Comparison of ENCODE assay signal across 7 cellular contexts in genomic region chr22:19143967-19144400, GRCh38. TPM values are rescaled to one million over a fixed set of nuclear protein-coding genes. Genes with fewer than 3 reads are reported as not detected.
A peak's percentile ranks its signal among the peaks of the same experiment; 100 is the strongest.
DNase-seq lines count a peak whose midpoint lies in the region; TF ChIP-seq lines count a peak whose summit lies in the region.
"Had no signal": no experiment of that assay in that cellular context is flagged by ENCODE, and none has a peak within 500 bp of the region (broad histone marks: within the 10 kb centered on the region; RNA-seq: fewer than 3 reads in every experiment).

No MANE protein-coding gene starts in this region.

- peaks cover 11% of the 10 kb centered on the region for H3K36me3 ChIP-seq in ES-I3 (ENCODE audit: insufficient read depth, low read length)
- peaks cover 3% of the 10 kb centered on the region; the same call in 1 of the 2 replicates for H3K36me3 ChIP-seq in PC-9 (ENCODE audit: low read depth)

- CTCF ChIA-PET in PC-9 (lab: Charles Lee), result interaction anchor here (0.5 to 1.4 kb wide), 5 partner anchors 23 to 486 kb away, joined by 3 to 4 read pairs (median 3); partner anchors contain the start of gene SLC25A1

- no peak for TF ChIP-seq CTCF in PC-9 (conservative IDR thresholded peaks at IDR 0.05)

- POLR2A ChIA-PET in PC-9 (lab: Charles Lee; ENCODE audit: unreplicated experiment), result interaction anchor here (0.6 kb wide), 1 partner anchor 34 kb away, joined by 3 read pairs; the partner anchor contains the start of gene SLC25A1

- peak overlapping the region; percentile 98 for H3K4me3 ChIP-seq in PC-9

- DNase-seq in PC-9, result no peak
- DNase-seq in fibroblast of gingiva (ENCODE audit: low read depth), result peak; percentile 21
- peak; percentile 56 for DNase-seq in stimulated activated CD8-positive, alpha-beta memory T cell treated with anti-CD3 and anti-CD28 coated beads, Interleukin-4, amount 100 ng/mL, for 48 hours
- DNase-seq in midbrain (lab: John Stamatoyannopoulos, UW), result no peak
- no peak for DNase-seq in SHP77 treated with DMSO at 0.1 percent for 48 hours (lab: John Stamatoyannopoulos, UW)

- no peaks in the 10 kb centered on the region for H3K9me2 ChIP-seq in PC-9 (ENCODE audit: insufficient read depth)

- H2AFZ ChIP-seq in PC-9, result peak overlapping the region; percentile 93

- peak overlapping the region; percentile 90 for H3K4me2 ChIP-seq in PC-9

- H4K20me1 ChIP-seq in PC-9 (ENCODE audit: insufficient read depth), result no peaks in the 10 kb centered on the region

- H3K9ac ChIP-seq in ES-I3 (ENCODE audit: low read depth, low read length), result peak overlapping the region; percentile 89

- BruUV-seq in PC-9 (replicated peaks; lab: Mats Ljungman, UMichigan), result TSS peak; percentile 57

- intact Hi-C loops in PC-9 (cut with micrococcal nuclease; ENCODE audit: unreplicated experiment), result loop anchor here (1.0 kb wide), 1 partner anchor 486 kb away; no protein-coding TSS in a partner anchor

- no peaks in the 10 kb centered on the region for H3K27me3 ChIP-seq in PC-9 (ENCODE audit: insufficient read depth, low read depth)

- peaks cover 4% of the 10 kb centered on the region; the same call in 1 of the 2 replicates for H3F3A ChIP-seq in PC-9 (ENCODE audit: insufficient read depth, low read depth)

- no peak overlapping the region for H3K27ac ChIP-seq in PC-9

- H3K4me1 ChIP-seq in ES-I3 (ENCODE audit: insufficient read depth, low read length) (no peaks in the 10 kb centered on the region; the same call in 1 of the 2 replicates), PC-9 (replicated peaks; ENCODE audit: insufficient read depth) (peaks cover 5% of the 10 kb centered on the region; the same call in 1 of the 2 replicates)

- H3K9me3 ChIP-seq in ES-I3 (ENCODE audit: control insufficient read depth, insufficient read depth, low read length), result no peaks in the 10 kb centered on the region
- H3K9me3 ChIP-seq in PC-9 (ENCODE audit: insufficient read depth, low read depth), result no peaks in the 10 kb centered on the region

- H3K79me2 ChIP-seq in PC-9 (ENCODE audit: low read depth), result peaks cover 21% of the 10 kb centered on the region

RNA-seq across cellular contexts. Expression of gene ESS2, which starts 0.5 kb away (rescaled TPM):
- total RNA-seq in PC-9 (2021), result 10.3 and 14.6 TPM in 2 replicates

RNA-seq across cellular contexts. Expression of gene GSC2, which starts 6.1 kb away (rescaled TPM):
- total RNA-seq in PC-9 (2021), result not detected in 2 replicates
- total RNA-seq: T-helper 2 cell treated with Interferon-gamma antibody and Interleukin-4, amounts not matched to agents 100 ng/mL and 5 ng/mL, for 36 hours had no signal

RNA-seq across cellular contexts. Expression of gene TSSK2, which starts 12.9 kb away (rescaled TPM):
- total RNA-seq in PC-9 (2021), result not detected in 2 replicates
- total RNA-seq: T-helper 2 cell treated with Interferon-gamma antibody and Interleukin-4, amounts not matched to agents 100 ng/mL and 5 ng/mL, for 36 hours had no signal

RNA-seq across cellular contexts. Expression of gene DGCR2, which starts 21.8 kb away (rescaled TPM):
- total RNA-seq in PC-9 (2021), result 35.1 and 37.6 TPM in 2 replicates

RNA-seq across cellular contexts. Expression of gene SLC25A1, which starts 34.6 kb away (rescaled TPM):
- 79.1 and 79.9 TPM in 2 replicates for total RNA-seq in PC-9 (2021)

Comparison
In these comparisons a context has a peak if more than half of its experiments do, and no peak if none do; other contexts are left out.
1. DNase-seq: peak in fibroblast of gingiva (single experiment) and stimulated activated CD8-positive, alpha-beta memory T cell treated with anti-CD3 and anti-CD28 coated beads, Interleukin-4, amount 100 ng/mL, for 48 hours (single experiment); none in PC-9 (0 of 2), midbrain (single experiment) and SHP77 treated with DMSO at 0.1 percent for 48 hours (single experiment).